ENCODE assay signal across 13 cellular contexts in the genomic region with DNA sequence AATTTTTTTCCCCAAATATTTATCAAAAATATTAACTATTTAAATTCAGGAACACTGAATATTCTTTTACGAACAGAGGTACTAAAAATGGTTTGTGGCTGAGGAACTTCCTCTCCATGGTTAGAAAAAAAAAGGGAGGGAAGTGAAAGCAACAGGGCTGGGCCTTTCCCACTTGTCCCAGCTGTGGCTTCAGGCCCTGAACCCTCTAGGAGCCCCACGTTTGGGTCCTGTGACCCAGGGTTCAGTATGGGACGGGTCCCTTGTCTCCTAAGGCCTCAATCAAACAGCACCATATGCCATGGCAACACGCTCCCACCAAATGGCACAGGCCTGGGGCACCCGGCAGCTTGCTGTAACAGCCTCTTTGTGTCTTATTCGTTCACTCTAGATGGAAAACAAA. TPM values are rescaled to one million over a fixed set of nuclear protein-coding genes. Genes with fewer than 3 reads are reported as not detected.
DNase-seq lines count a peak whose midpoint lies in the region; TF ChIP-seq lines count a peak whose summit lies in the region.
"Had no signal": no experiment of that assay in that cellular context is flagged by ENCODE, and none has a peak within 500 bp of the region (broad histone marks: within the 10 kb centered on the region; RNA-seq: fewer than 3 reads in every experiment).

No MANE protein-coding gene starts in this region.

- H3K4me1 Mint-ChIP-seq in endothelial cell (ENCODE audit: unreplicated experiment): peaks cover 11% of the 10 kb centered on the region
- H3K4me1 Mint-ChIP-seq: GM23338 had no signal

- no peak overlapping the region for H3K27ac Mint-ChIP-seq in endothelial cell (ENCODE audit: unreplicated experiment)
- H3K27ac Mint-ChIP-seq: GM23338 had no signal

- peak overlapping the region in 1 of 5 donors; percentile 33 for H3K9ac ChIP-seq in subcutaneous abdominal adipose tissue (ENCODE audit: low read length in 5 of 5)
- H3K9ac ChIP-seq: KMS-11 had no signal

- no peaks in the 10 kb centered on the region for H3K27me3 ChIP-seq in right atrium auricular region
- no peaks in the 10 kb centered on the region for H3K27me3 ChIP-seq in subcutaneous abdominal adipose tissue (ENCODE audit: control insufficient read depth in 5 of 5, insufficient read depth in 4 of 5, low read length in 5 of 5)

- no peaks in the 10 kb centered on the region for H3K9me3 ChIP-seq in right atrium auricular region
- H3K9me3 ChIP-seq in subcutaneous abdominal adipose tissue (ENCODE audit: control insufficient read depth in 5 of 5, low read length in 5 of 5): no peaks in the 10 kb centered on the region

- H3K4me1 ChIP-seq in right atrium auricular region: peaks cover 0 to 43% of the 10 kb centered on the region in 2 donors
- H3K4me1 ChIP-seq in subcutaneous abdominal adipose tissue (ENCODE audit: control insufficient read depth in 5 of 5, insufficient read depth in 5 of 5, low read length in 5 of 5): peaks cover 16 to 50% (median 29%) of the 10 kb centered on the region in 5 donors

- H3K27ac ChIP-seq in right atrium auricular region (peak overlapping the region; percentile 75), subcutaneous abdominal adipose tissue (ENCODE audit: low read depth, low read length) (peak overlapping the region; percentile 69)
- H3K27ac ChIP-seq: KMS-11 had no signal

- H3K36me3 Mint-ChIP-seq in endothelial cell (ENCODE audit: low read depth, unreplicated experiment): peaks cover 12% of the 10 kb centered on the region

- H3K27me3 Mint-ChIP-seq in endothelial cell (ENCODE audit: unreplicated experiment): peaks cover 14% of the 10 kb centered on the region

- H3K9me3 Mint-ChIP-seq in endothelial cell (ENCODE audit: unreplicated experiment): no peaks in the 10 kb centered on the region
- H3K9me3 Mint-ChIP-seq: GM23338 had no signal

- H3K4me3 Mint-ChIP-seq in endothelial cell (ENCODE audit: unreplicated experiment): no peak overlapping the region
- H3K4me3 Mint-ChIP-seq: GM23338 had no signal

- H3K36me3 ChIP-seq in right atrium auricular region: no peaks in the 10 kb centered on the region
- no peaks in the 10 kb centered on the region for H3K36me3 ChIP-seq in subcutaneous abdominal adipose tissue (ENCODE audit: control insufficient read depth in 5 of 5, insufficient read depth in 5 of 5, low read length in 5 of 5)

- TF ChIP-seq CTCF in right atrium auricular region (IDR thresholded peaks at IDR 0.05) (no peak), endothelial cell (IDR thresholded peaks at IDR 0.05; ENCODE audit: unreplicated experiment) (no peak)

- H3K4me3 ChIP-seq in right atrium auricular region (no peak overlapping the region), subcutaneous abdominal adipose tissue (ENCODE audit: low read depth in 1 of 5, low read length in 5 of 5) (no peak overlapping the region)
- H3K4me3 ChIP-seq: GM23338 had no signal

- peak; percentile 55 for DNase-seq in KG1 (lab: John Stamatoyannopoulos, UW)
- peak; percentile 88 for DNase-seq in SKM-1 treated with dmso at 0.1 percent for 144 hours (lab: John Stamatoyannopoulos, UW; ENCODE audit: unreplicated experiment)
- no peak for DNase-seq in right atrium auricular region (ENCODE audit: low spot score)
- DNase-seq in activated CD8-positive, alpha-beta memory T cell treated with anti-CD3 and anti-CD28 coated beads for 24 hours: no peak
- no peak for DNase-seq in endothelial cell (ENCODE audit: low spot score)
- DNase-seq in activated CD8-positive, alpha-beta memory T cell treated with anti-CD3 and anti-CD28 coated beads, Interleukin-2, amount 50 U/mL, for 4 hours: no peak
- DNase-seq in DMS53 (lab: John Stamatoyannopoulos, UW): no peak
- DNase-seq: DMS153; occipital lobe; stimulated activated CD4-positive, alpha-beta T cell treated with anti-CD3 and anti-CD28 coated beads, Interleukin-4, amount 100 ng/mL, for 24 hours had no signal

RNA-seq across cellular contexts. Expression of gene POC1A, which starts 32.4 kb away (rescaled TPM):
- total RNA-seq in right atrium auricular region (under 1 TPM; 0.47 to 0.78 TPM), endothelial cell (ENCODE audit: unreplicated experiment) (7.5 TPM)

Comparison
In these comparisons a context has a peak if more than half of its experiments do, and no peak if none do; other contexts are left out.
1. DNase-seq: peak in KG1 (single experiment) and SKM-1 treated with dmso at 0.1 percent for 144 hours (single experiment); none in right atrium auricular region (single experiment), activated CD8-positive, alpha-beta memory T cell treated with anti-CD3 and anti-CD28 coated beads for 24 hours (single experiment), endothelial cell (single experiment), activated CD8-positive, alpha-beta memory T cell treated with anti-CD3 and anti-CD28 coated beads, Interleukin-2, amount 50 U/mL, for 4 hours (single experiment) and DMS53 (single experiment).